Comparison of ENCODE assay signal across 14 cellular contexts in the genomic region with DNA sequence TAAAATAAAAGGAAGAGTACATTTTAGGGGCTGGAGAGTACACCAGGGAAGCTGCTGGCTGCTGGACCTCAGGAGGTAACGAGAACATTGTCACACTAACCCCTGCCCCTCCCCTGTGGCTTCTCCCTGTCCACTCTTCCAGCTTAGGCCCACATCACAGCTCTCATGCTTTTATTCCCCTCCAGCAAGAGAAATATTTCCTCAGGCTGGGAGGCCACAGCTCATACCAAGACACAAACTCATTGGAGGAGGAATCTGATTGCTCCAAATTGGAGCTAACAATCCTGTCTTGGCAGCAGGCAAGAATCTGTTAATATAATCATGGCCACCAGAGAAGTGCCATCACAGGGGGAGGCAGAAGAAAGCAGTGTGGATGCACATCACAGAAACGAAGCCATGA.
"Had no signal": no experiment of that assay in that cellular context is flagged by ENCODE, and none has a peak within 500 bp of the region (broad histone marks: within the 10 kb centered on the region; RNA-seq: fewer than 3 reads in every experiment).

No MANE protein-coding gene starts in this region.

- DNase-seq: activated B cell treated with CpG ODN at 0.5 μM for 24 hours; activated CD4-positive, alpha-beta T cell treated with anti-CD3 and anti-CD28 coated beads, Interleukin-2, amount 10 ng/mL, durations not matched to agents 7 days and 5 days; activated naive CD4-positive, alpha-beta T cell treated with anti-CD3 and anti-CD28 coated beads for 36 hours; activated T-cell treated with anti-CD3 and anti-CD28 coated beads for 4 hours; foreskin melanocyte; naive thymus-derived CD4-positive, alpha-beta T cell; stimulated activated CD4-positive, alpha-beta T cell treated with anti-CD3 and anti-CD28 coated beads, Interleukin-2, amount 100 ng/mL, for 48 hours; stimulated activated naive CD4-positive, alpha-beta T cell treated with Interleukin-2 at 50 U/mL for 16 hours; T-helper 2 cell had no signal

- H3K27me3 ChIP-seq: adrenal gland had no signal

- H3K27ac ChIP-seq: adrenal gland, esophagus muscularis mucosa had no signal

- H3K4me3 Mint-ChIP-seq: activated B cell treated with CpG ODN at 0.5 μM for 24 hours; activated CD4-positive, alpha-beta T cell treated with anti-CD3 and anti-CD28 coated beads, Interleukin-2, amount 10 ng/mL, durations not matched to agents 7 days and 5 days; activated naive CD4-positive, alpha-beta T cell treated with anti-CD3 and anti-CD28 coated beads for 36 hours; activated T-helper 17 cell treated with anti-CD3 and anti-CD28 coated beads, Interleukin-2, amount 50 U/mL, for 72 hours; naive thymus-derived CD4-positive, alpha-beta T cell; type B pancreatic cell had no signal

- ATAC-seq: activated T-helper 17 cell treated with anti-CD3 and anti-CD28 coated beads, Interleukin-2, amount 50 U/mL, for 72 hours; left colon had no signal

- H3K4me1 ChIP-seq: adrenal gland, esophagus muscularis mucosa had no signal

- H3K9me3 ChIP-seq: adrenal gland, esophagus muscularis mucosa had no signal

- H3K27ac Mint-ChIP-seq: activated B cell treated with CpG ODN at 0.5 μM for 24 hours; activated CD4-positive, alpha-beta T cell treated with anti-CD3 and anti-CD28 coated beads, Interleukin-2, amount 10 ng/mL, durations not matched to agents 7 days and 5 days; activated naive CD4-positive, alpha-beta T cell treated with anti-CD3 and anti-CD28 coated beads for 36 hours; activated T-helper 17 cell treated with anti-CD3 and anti-CD28 coated beads, Interleukin-2, amount 50 U/mL, for 72 hours; type B pancreatic cell had no signal

- H3K4me1 Mint-ChIP-seq: activated T-helper 17 cell treated with anti-CD3 and anti-CD28 coated beads, Interleukin-2, amount 50 U/mL, for 72 hours had no signal

- H3K27me3 Mint-ChIP-seq: activated B cell treated with CpG ODN at 0.5 μM for 24 hours; activated T-helper 17 cell treated with anti-CD3 and anti-CD28 coated beads, Interleukin-2, amount 50 U/mL, for 72 hours had no signal

- H3K9me3 Mint-ChIP-seq: activated B cell treated with CpG ODN at 0.5 μM for 24 hours; activated CD4-positive, alpha-beta T cell treated with anti-CD3 and anti-CD28 coated beads, Interleukin-2, amount 10 ng/mL, durations not matched to agents 7 days and 5 days; activated naive CD4-positive, alpha-beta T cell treated with anti-CD3 and anti-CD28 coated beads for 36 hours; activated T-helper 17 cell treated with anti-CD3 and anti-CD28 coated beads, Interleukin-2, amount 50 U/mL, for 72 hours had no signal

- H3K36me3 Mint-ChIP-seq: naive thymus-derived CD4-positive, alpha-beta T cell; type B pancreatic cell had no signal

- H3K4me3 ChIP-seq: adrenal gland, esophagus muscularis mucosa had no signal

- H3K36me3 ChIP-seq: adrenal gland, esophagus muscularis mucosa had no signal
